ENCODE assay signal across 29 cellular contexts in the genomic region with DNA sequence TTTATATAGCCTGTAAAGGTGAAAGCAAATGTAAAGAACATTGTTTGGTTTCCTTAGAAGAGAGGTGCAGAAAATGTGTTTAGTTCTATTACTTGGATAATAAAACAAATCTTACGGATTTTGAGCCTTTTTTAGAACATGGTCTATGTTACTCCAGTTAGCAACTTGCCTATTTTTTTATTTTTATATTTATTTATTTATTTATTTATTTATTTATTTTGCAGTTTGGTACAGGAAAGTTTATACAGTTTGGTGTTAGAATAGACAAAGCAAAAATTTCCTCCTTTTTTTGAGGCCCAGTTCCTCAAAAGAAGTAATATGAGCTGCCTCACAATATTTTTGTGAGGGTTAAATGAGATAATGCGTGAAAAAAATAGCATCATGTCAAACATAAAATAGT.
"Had no signal": no experiment of that assay in that cellular context is flagged by ENCODE, and none has a peak within 500 bp of the region (broad histone marks: within the 10 kb centered on the region; RNA-seq: fewer than 3 reads in every experiment).

No MANE protein-coding gene starts in this region.

- H3K9me3 ChIP-seq: adrenal gland, ascending aorta, body of pancreas, breast epithelium had no signal

- H3K27ac ChIP-seq: adrenal gland, ascending aorta, body of pancreas, brain microvascular endothelial cell, breast epithelium, cardiac muscle cell had no signal

- H3K4me1 ChIP-seq: adrenal gland, ascending aorta, body of pancreas, breast epithelium had no signal

- DNase-seq: activated effector memory CD4-positive, alpha-beta T cell treated with anti-CD3 and anti-CD28 coated beads, Interleukin-2, amount 50 U/mL, for 16 hours; activated effector memory CD4-positive, alpha-beta T cell treated with Interleukin-2 at 50 U/mL for 16 hours; activated gamma-delta T cell; activated gamma-delta T cell treated with Interleukin-2 at 50 U/mL for 16 hours; activated naive CD4-positive, alpha-beta T cell; activated naive CD4-positive, alpha-beta T cell treated with anti-CD3 and anti-CD28 coated beads for 36 hours; activated naive CD4-positive, alpha-beta T cell treated with anti-CD3 and anti-CD28 coated beads, Interleukin-2, amount 10 ng/mL, durations not matched to agents 7 days and 5 days; activated naive CD4-positive, alpha-beta T cell treated with anti-CD3 and anti-CD28 coated beads, Interleukin-2, amount 50 U/mL, for 16 hours; activated naive CD4-positive, alpha-beta T cell treated with Interleukin-2 at 50 U/mL for 16 hours; activated naive CD8-positive, alpha-beta T cell treated with anti-CD3 and anti-CD28 coated beads for 36 hours; activated naive CD8-positive, alpha-beta T cell treated with anti-CD3 and anti-CD28 coated beads, Interleukin-2, amount 10 ng/mL, durations not matched to agents 7 days and 5 days; activated naive CD8-positive, alpha-beta T cell treated with anti-CD3 and anti-CD28 coated beads, Interleukin-2, amount 50 U/mL, for 24 hours; activated T-cell treated with anti-CD3 and anti-CD28 coated beads, Interleukin-2, amount 50 U/mL, for 24 hours; activated T-cell treated with anti-CD3 and anti-CD28 coated beads, Interleukin-2, amount 50 U/mL, for 4 hours; activated T-cell treated with anti-CD3 and anti-CD28 coated beads, Interleukin-2, amount 50 U/mL, for 48 hours; activated T-cell treated with anti-CD3 and anti-CD28 coated beads, Interleukin-2, amount 50 U/mL, for 72 hours; adrenal gland; amniotic stem cell; amygdala; anterior cingulate cortex; aorta; body of pancreas; brain microvascular endothelial cell; caudate nucleus; central memory CD4-positive, alpha-beta T cell; cerebellar nuclear complex had no signal

- H3K36me3 ChIP-seq: adrenal gland, ascending aorta, brain microvascular endothelial cell, breast epithelium, cardiac muscle cell had no signal

- H3K4me3 ChIP-seq: adrenal gland, ascending aorta, body of pancreas, breast epithelium, cardiac muscle cell had no signal
